ENCODE assay signal across 9 cellular contexts in genomic region chr14:103504991-103505565, GRCh38. TPM values are rescaled to one million over a fixed set of nuclear protein-coding genes. Genes with fewer than 3 reads are reported as not detected.
DNase-seq lines count a peak whose midpoint lies in the region; ATAC-seq and TF ChIP-seq lines count a peak whose summit lies in the region.
"Had no signal": no experiment of that assay in that cellular context is flagged by ENCODE, and none has a peak within 500 bp of the region (broad histone marks: within the 10 kb centered on the region; RNA-seq: fewer than 3 reads in every experiment).

No MANE protein-coding gene starts in this region.

- TF ChIP-seq CTCF in PC-9 (conservative IDR thresholded peaks at IDR 0.05) (peak; percentile 34; the same call in 1 of the 2 replicates), neural progenitor cell (IDR thresholded peaks at IDR 0.05) (no peak), GM20000 (IDR thresholded peaks at IDR 0.05; ENCODE audit: extremely low read depth, missing control alignments) (no peak)

- peaks cover 12 to 14% of the 10 kb centered on the region in 2 donors for H3K4me1 Mint-ChIP-seq in effector memory CD8-positive, alpha-beta T cell (ENCODE audit: low read depth in 2 of 2)
- peaks cover 5% of the 10 kb centered on the region for H3K4me1 Mint-ChIP-seq in neural progenitor cell

- BruUV-seq in PC-9 (replicated peaks; lab: Mats Ljungman, UMichigan), result no TSS peak

- intact Hi-C loops in PC-9 (cut with micrococcal nuclease; ENCODE audit: unreplicated experiment), result loop anchor here (10.0 kb wide), 1 partner anchor 150 kb away; no protein-coding TSS in a partner anchor

- peaks cover 39% of the 10 kb centered on the region for H3F3A ChIP-seq in PC-9 (ENCODE audit: insufficient read depth, low read depth)
- peaks cover under 1% of the 10 kb centered on the region for H3F3A ChIP-seq in neural progenitor cell (ENCODE audit: low read depth)

- H3K27me3 ChIP-seq in PC-9 (ENCODE audit: insufficient read depth, low read depth) (no peaks in the 10 kb centered on the region), neural progenitor cell (no peaks in the 10 kb centered on the region)
- H3K27me3 ChIP-seq in effector memory CD4-positive, alpha-beta T cell (replicated peaks; ENCODE audit: control insufficient read depth, insufficient read depth, low read length, poor library complexity, severe bottlenecking), result no peaks in the 10 kb centered on the region

- H3K4me2 ChIP-seq in PC-9, result no peak overlapping the region
- no peak overlapping the region for H3K4me2 ChIP-seq in neural progenitor cell

- CTCF ChIA-PET in PC-9 (lab: Charles Lee), result no interaction called here

- H3K4me3 Mint-ChIP-seq in effector memory CD8-positive, alpha-beta T cell, result no peak overlapping the region
- no peak overlapping the region for H3K4me3 Mint-ChIP-seq in neural progenitor cell

- H3K36me3 Mint-ChIP-seq in effector memory CD8-positive, alpha-beta T cell (ENCODE audit: insufficient read depth), result peaks cover 64% of the 10 kb centered on the region
- peaks cover 42% of the 10 kb centered on the region for H3K36me3 Mint-ChIP-seq in neural progenitor cell

- peak overlapping the region; percentile 11 to 19 for H3K27ac Mint-ChIP-seq in effector memory CD8-positive, alpha-beta T cell
- H3K27ac Mint-ChIP-seq in neural progenitor cell, result peak overlapping the region; percentile 18

- H3K9me3 ChIP-seq in PC-9 (ENCODE audit: insufficient read depth, low read depth) (no peaks in the 10 kb centered on the region), neural progenitor cell (ENCODE audit: low read depth) (no peaks in the 10 kb centered on the region)
- no peaks in the 10 kb centered on the region for H3K9me3 ChIP-seq in effector memory CD4-positive, alpha-beta T cell (ENCODE audit: control insufficient read depth, low read length)

- H3K27ac ChIP-seq in PC-9 (no peak overlapping the region), neural progenitor cell (no peak overlapping the region)
- H3K27ac ChIP-seq in effector memory CD4-positive, alpha-beta T cell (ENCODE audit: insufficient read depth, low read length, poor library complexity, severe bottlenecking), result no peak overlapping the region

- peak; percentile 16 for DNase-seq in EH (ENCODE audit: low read depth)
- DNase-seq in PC-9, result no peak
- no peak for DNase-seq in effector memory CD8-positive, alpha-beta T cell
- DNase-seq in neural progenitor cell (ENCODE audit: low spot score), result no peak
- DNase-seq in GM20000 (ENCODE audit: low spot score), result no peak
- no peak for DNase-seq in amniotic stem cell (lab: John Stamatoyannopoulos, UW)
- DNase-seq in effector memory CD4-positive, alpha-beta T cell, result no peak
- DNase-seq: stimulated activated CD4-positive, alpha-beta T cell treated with anti-CD3 and anti-CD28 coated beads, Interleukin-4, amount 100 ng/mL, for 24 hours had no signal

- H3K9me3 Mint-ChIP-seq in effector memory CD8-positive, alpha-beta T cell, result no peaks in the 10 kb centered on the region
- no peaks in the 10 kb centered on the region for H3K9me3 Mint-ChIP-seq in neural progenitor cell

- peaks cover 6% of the 10 kb centered on the region; the same call in 1 of the 2 replicates for H3K79me2 ChIP-seq in PC-9 (ENCODE audit: low read depth)
- H3K79me2 ChIP-seq in neural progenitor cell (ENCODE audit: low read depth), result no peaks in the 10 kb centered on the region

- H2AFZ ChIP-seq in PC-9, result no peak overlapping the region
- H2AFZ ChIP-seq in neural progenitor cell (replicated peaks), result no peak overlapping the region

- H3K36me3 ChIP-seq in PC-9 (ENCODE audit: low read depth) (peaks cover 67% of the 10 kb centered on the region), neural progenitor cell (peaks cover 12% of the 10 kb centered on the region)
- peaks cover 41% of the 10 kb centered on the region for H3K36me3 ChIP-seq in effector memory CD4-positive, alpha-beta T cell (ENCODE audit: control insufficient read depth, insufficient read depth, low read length)

- no peak overlapping the region for H3K9ac ChIP-seq in neural progenitor cell

- ATAC-seq in effector memory CD8-positive, alpha-beta T cell (replicated peaks), result no peak
- no peak for ATAC-seq in HG02973 (IDR thresholded peaks at IDR 0.05; ENCODE audit: unreplicated experiment)

- H3K27me3 Mint-ChIP-seq in effector memory CD8-positive, alpha-beta T cell, result no peaks in the 10 kb centered on the region
- H3K27me3 Mint-ChIP-seq in neural progenitor cell (ENCODE audit: insufficient read depth, low read depth), result peaks cover 7% of the 10 kb centered on the region

- H4K20me1 ChIP-seq in PC-9 (ENCODE audit: insufficient read depth), result peaks cover 33% of the 10 kb centered on the region
- peaks cover 8% of the 10 kb centered on the region for H4K20me1 ChIP-seq in neural progenitor cell (ENCODE audit: low read depth)

- POLR2A ChIA-PET in PC-9 (lab: Charles Lee; ENCODE audit: unreplicated experiment), result no interaction called here

- H3K4me3 ChIP-seq in PC-9, result no peak overlapping the region
- no peak overlapping the region for H3K4me3 ChIP-seq in neural progenitor cell
- H3K4me3 ChIP-seq in effector memory CD4-positive, alpha-beta T cell (ENCODE audit: insufficient read depth, low read depth, low read length, poor library complexity, severe bottlenecking), result no peak overlapping the region

- H3K4me1 ChIP-seq in PC-9 (replicated peaks; ENCODE audit: insufficient read depth) (no peaks in the 10 kb centered on the region), neural progenitor cell (no peaks in the 10 kb centered on the region)
- H3K4me1 ChIP-seq in effector memory CD4-positive, alpha-beta T cell (ENCODE audit: control insufficient read depth, insufficient read depth, low read length, poor library complexity, severe bottlenecking), result no peaks in the 10 kb centered on the region

- H3K9me2 ChIP-seq in PC-9 (ENCODE audit: insufficient read depth), result no peaks in the 10 kb centered on the region

RNA-seq across cellular contexts. Expression of gene CKB, which starts 17.6 kb away (rescaled TPM):
- total RNA-seq in PC-9 (2021), result 64.4 and 66.8 TPM in 2 replicates
- 54.2 and 173 TPM in 2 replicates for total RNA-seq in neural progenitor cell (ENCODE audit: low replicate concordance)

RNA-seq across cellular contexts. Expression of gene TRMT61A, which starts 23.9 kb away (rescaled TPM):
- 22.5 and 25.9 TPM in 2 replicates for total RNA-seq in PC-9 (2021)
- 1.2 and 5.6 TPM in 2 replicates for total RNA-seq in neural progenitor cell (ENCODE audit: low replicate concordance)

RNA-seq across cellular contexts. Expression of gene BAG5, which starts 57.4 kb away (rescaled TPM):
- total RNA-seq in PC-9 (2021) (61.5 and 76.5 TPM in 2 replicates), neural progenitor cell (ENCODE audit: low replicate concordance) (19.4 and 59.9 TPM in 2 replicates)

RNA-seq across cellular contexts. Expression of gene COA8, which starts 57.7 kb away (rescaled TPM):
- total RNA-seq in PC-9 (2021) (93.8 and 101 TPM in 2 replicates), neural progenitor cell (ENCODE audit: low replicate concordance) (38.6 and 72.3 TPM in 2 replicates)
